Comparison of ENCODE assay signal across 14 cellular contexts in the genomic region with DNA sequence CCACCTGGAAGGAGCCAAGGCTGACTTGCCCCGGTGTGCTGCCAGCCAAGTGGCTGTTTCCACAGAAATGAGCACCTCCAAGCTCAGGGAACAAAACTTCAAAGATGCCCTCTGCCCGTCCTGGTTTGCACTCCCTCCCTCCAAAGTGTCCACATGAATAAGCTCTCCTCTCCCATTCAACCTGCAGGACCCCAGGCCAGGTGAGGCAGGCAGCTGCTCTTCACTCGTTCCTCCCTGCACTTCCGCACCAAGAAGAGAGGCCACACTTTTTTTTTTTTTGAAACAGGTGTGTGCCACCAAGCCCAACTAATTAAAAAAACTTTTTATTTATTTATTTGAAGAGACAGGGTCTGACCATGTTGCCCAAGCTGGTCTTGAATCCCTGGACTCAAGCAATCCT. TPM values are rescaled to one million over a fixed set of nuclear protein-coding genes. Genes with fewer than 3 reads are reported as not detected.
DNase-seq lines count a peak whose midpoint lies in the region; FAIRE-seq and TF ChIP-seq lines count a peak whose summit lies in the region.
"Had no signal": no experiment of that assay in that cellular context is flagged by ENCODE, and none has a peak within 500 bp of the region (broad histone marks: within the 10 kb centered on the region; RNA-seq: fewer than 3 reads in every experiment).

No MANE protein-coding gene starts in this region.

- whole genome bisulfite sequencing in mesenchymal stem cell = 95% methylated on average over 4 of the region's 4 CpGs
- 95% methylated on average over 4 of the region's 4 CpGs for WGBS in suprapubic skin

- no peak for FAIRE-seq in HTR-8/SVneo (lab: Jason Lieb, UNC)

- TF ChIP-seq CTCF in HFFc6 (IDR thresholded peaks at IDR 0.05) (no peak), SU-DHL-6 (IDR thresholded peaks at IDR 0.05; ENCODE audit: insufficient read depth, low read length, poor library complexity, severe bottlenecking) (no peak), suprapubic skin (IDR thresholded peaks at IDR 0.05) (no peak), RWPE1 (conservative IDR thresholded peaks at IDR 0.05; ENCODE audit: low read depth) (no peak)

- H2BK120ac ChIP-seq in mesenchymal stem cell (ENCODE audit: low read depth, low read length) = peak overlapping the region; percentile 46

- POLR2A ChIA-PET in RWPE1 (lab: Yijun Ruan, JAX; ENCODE audit: low non-redundant PET) = interaction anchor here (0.5 kb wide), 1 partner anchor 40 kb away, joined by 5 read pairs; no protein-coding TSS in a partner anchor

- peak overlapping the region; percentile 86 for H3K27ac Mint-ChIP-seq in HFFc6
- H3K27ac Mint-ChIP-seq: stimulated activated naive CD8-positive, alpha-beta T cell treated with anti-CD3 and anti-CD28 coated beads, Interleukin-15, amount 100 ng/mL, for 72 hours; T-cell had no signal

- no peak for TF ChIP-seq POLR2A in suprapubic skin (IDR thresholded peaks at IDR 0.05)

- H3K4me1 ChIP-seq in mesenchymal stem cell (ENCODE audit: control insufficient read depth, insufficient read depth, low read depth, low read length) (peaks cover 32% of the 10 kb centered on the region), suprapubic skin (peaks cover 15% of the 10 kb centered on the region)

- peak overlapping the region; percentile 100 for H2BK12ac ChIP-seq in mesenchymal stem cell (ENCODE audit: low read length in 2 of 2)

- H2AK5ac ChIP-seq in mesenchymal stem cell (ENCODE audit: low read length, severe bottlenecking) = peak overlapping the region; percentile 99

- no peaks in the 10 kb centered on the region for H3F3A ChIP-seq in SU-DHL-6 (ENCODE audit: insufficient read depth)

- CTCF ChIA-PET in RWPE1 (lab: Yijun Ruan, JAX) = interaction anchor here (0.6 to 1.2 kb wide), 2 partner anchors 9 to 38 kb away, joined by 3 to 4 read pairs; no protein-coding TSS in a partner anchor

- H2BK5ac ChIP-seq in mesenchymal stem cell (ENCODE audit: low read depth, low read length, poor library complexity, severe bottlenecking) = peak overlapping the region; percentile 32

- no peak overlapping the region for H3K23ac ChIP-seq in mesenchymal stem cell (ENCODE audit: low read length in 2 of 2)

- no peak for TF ChIP-seq EP300 in suprapubic skin (IDR thresholded peaks at IDR 0.05)

- peak overlapping the region; percentile 78 to 86 for H3K18ac ChIP-seq in mesenchymal stem cell (ENCODE audit: low read depth in 1 of 2, low read length in 2 of 2)

- H3K4me3 Mint-ChIP-seq in HFFc6 = peak overlapping the region; percentile 26; the same call in 1 of the 2 replicates
- H3K4me3 Mint-ChIP-seq: T-cell had no signal

- H3K27me3 ChIP-seq in SU-DHL-6 (ENCODE audit: low read length) (no peaks in the 10 kb centered on the region), mesenchymal stem cell (ENCODE audit: control insufficient read depth in 1 of 2, insufficient read depth in 1 of 2, low read length in 2 of 2) (no peaks in the 10 kb centered on the region), suprapubic skin (no peaks in the 10 kb centered on the region)

- H3K9me3 ChIP-seq in SU-DHL-6 (ENCODE audit: insufficient read depth, low read length) = no peaks in the 10 kb centered on the region
- no peaks in the 10 kb centered on the region for H3K9me3 ChIP-seq in mesenchymal stem cell (ENCODE audit: control insufficient read depth, low read length)
- no peaks in the 10 kb centered on the region for H3K9me3 ChIP-seq in suprapubic skin

- H3K79me1 ChIP-seq in mesenchymal stem cell (replicated peaks; ENCODE audit: low read length, poor library complexity, severe bottlenecking) = no peaks in the 10 kb centered on the region

- H3K4me3 ChIP-seq in SU-DHL-6 (ENCODE audit: insufficient read depth, low read length, poor library complexity, severe bottlenecking) = no peak overlapping the region
- no peak overlapping the region for H3K4me3 ChIP-seq in mesenchymal stem cell (ENCODE audit: insufficient read depth in 1 of 2, low read depth in 1 of 2, low read length in 2 of 2)
- no peak overlapping the region for H3K4me3 ChIP-seq in suprapubic skin

- H3K27ac ChIP-seq in SU-DHL-6 (ENCODE audit: low read depth, low read length) (no peak overlapping the region), mesenchymal stem cell (ENCODE audit: low read length, poor library complexity, severe bottlenecking) (peak overlapping the region; percentile 71), suprapubic skin (peak overlapping the region; percentile 31), RWPE1 (no peak overlapping the region)
- H3K27ac ChIP-seq: VCaP had no signal

- H4K20me1 ChIP-seq in SU-DHL-6 (ENCODE audit: low read depth, low read length) = no peaks in the 10 kb centered on the region

- H3K9me2 ChIP-seq in SU-DHL-6 (replicated peaks; ENCODE audit: insufficient read depth, low read length) = no peaks in the 10 kb centered on the region

- peaks cover 5% of the 10 kb centered on the region; the same call in 1 of the 2 replicates for H3K9me3 Mint-ChIP-seq in HFFc6
- H3K9me3 Mint-ChIP-seq: stimulated activated naive CD8-positive, alpha-beta T cell treated with anti-CD3 and anti-CD28 coated beads, Interleukin-15, amount 100 ng/mL, for 72 hours; T-cell had no signal

- H3K14ac ChIP-seq in mesenchymal stem cell (ENCODE audit: low read length in 2 of 2) = no peak overlapping the region

- H2AFZ ChIP-seq in SU-DHL-6 (ENCODE audit: low read depth, low read length, severe bottlenecking) (no peak overlapping the region), mesenchymal stem cell (ENCODE audit: low read depth, low read length) (no peak overlapping the region)

- H4K91ac ChIP-seq in mesenchymal stem cell (ENCODE audit: low read length) = peak overlapping the region; percentile 80

- H3K36me3 ChIP-seq in SU-DHL-6 (ENCODE audit: low read length) (no peaks in the 10 kb centered on the region), mesenchymal stem cell (ENCODE audit: control insufficient read depth in 1 of 2, insufficient read depth in 2 of 2, low read depth in 1 of 2, low read length in 2 of 2) (no peaks in the 10 kb centered on the region), suprapubic skin (no peaks in the 10 kb centered on the region)

- DNase-seq in HFFc6 (no peak), mesenchymal stem cell (no peak), suprapubic skin (ENCODE audit: low spot score in 2 of 2) (no peak), HTR-8/SVneo (ENCODE audit: insufficient read length, low spot score) (no peak), RWPE1 (ENCODE audit: low spot score) (no peak)
- no peak for DNase-seq in stimulated activated CD4-positive, alpha-beta T cell treated with anti-CD3 and anti-CD28 coated beads, Interleukin-4, amount 100 ng/mL, for 1 hour
- DNase-seq: activated CD8-positive, alpha-beta memory T cell treated with anti-CD3 and anti-CD28 coated beads for 24 hours; DMS53; NCI-H1930; NCI-H510A treated with DMSO at 0.1 percent for 48 hours; stimulated activated naive CD8-positive, alpha-beta T cell treated with anti-CD3 and anti-CD28 coated beads, Interleukin-15, amount 100 ng/mL, for 72 hours had no signal

- H3K4me1 Mint-ChIP-seq in HFFc6 (ENCODE audit: low read depth) = peaks cover 47% of the 10 kb centered on the region

- peaks cover 4% of the 10 kb centered on the region for H3K27me3 Mint-ChIP-seq in HFFc6 (ENCODE audit: insufficient read depth)
- H3K27me3 Mint-ChIP-seq: stimulated activated naive CD8-positive, alpha-beta T cell treated with anti-CD3 and anti-CD28 coated beads, Interleukin-15, amount 100 ng/mL, for 72 hours had no signal

- peak overlapping the region; percentile 25 for H3K4me2 ChIP-seq in SU-DHL-6 (ENCODE audit: low read depth, low read length, poor library complexity, severe bottlenecking)
- H3K4me2 ChIP-seq in mesenchymal stem cell (ENCODE audit: low read length, poor library complexity, severe bottlenecking) = no peak overlapping the region

- no peaks in the 10 kb centered on the region for H3K79me2 ChIP-seq in SU-DHL-6 (ENCODE audit: insufficient read depth, low read length)

- H2BK15ac ChIP-seq in mesenchymal stem cell (ENCODE audit: low read depth, poor library complexity, severe bottlenecking) = peak overlapping the region; percentile 61

- peaks cover 6% of the 10 kb centered on the region for H3K36me3 Mint-ChIP-seq in HFFc6 (ENCODE audit: low read depth)
- H3K36me3 Mint-ChIP-seq: T-cell had no signal

- H4K8ac ChIP-seq in mesenchymal stem cell (ENCODE audit: low read length) = peak overlapping the region; percentile 69

- peak overlapping the region; percentile 6 to 92 for H3K4ac ChIP-seq in mesenchymal stem cell (ENCODE audit: low read depth in 1 of 2, low read length in 2 of 2)

- H3K9ac ChIP-seq in SU-DHL-6 (ENCODE audit: low read length) (no peak overlapping the region), mesenchymal stem cell (ENCODE audit: low read length) (no peak overlapping the region)

RNA-seq across cellular contexts. Expression of a gene that starts 18.5 kb away (rescaled TPM):
- 100 to 1,000 TPM; 517 to 729 (median 548) TPM for total RNA-seq in HFFc6 (2021; fragmentation: NEBNext Ultra II Directional; extraction: Animal tissue kit (Norgen Biotek cat#: 25700))
- polyA plus RNA-seq in mesenchymal stem cell (2013, experiment 1 of 2) = 212 TPM
- 219 TPM for polyA plus RNA-seq in mesenchymal stem cell (2013, experiment 2 of 2)
- total RNA-seq in suprapubic skin = 10 to 100 TPM; 50.1 to 76.3 (median 71.4) TPM

Comparison
In these comparisons a context has a peak if more than half of its experiments do, and no peak if none do; other contexts are left out.
1. H3K27ac ChIP-seq: peak in mesenchymal stem cell (single experiment) and suprapubic skin (single experiment); none in SU-DHL-6 (single experiment) and RWPE1 (single experiment).
2. RNA of a gene that starts 18.5 kb away (total RNA-seq): 517 to 729 TPM in HFFc6; 50.1 to 76.3 TPM in suprapubic skin; every median in the first group is over 4 times any median in the second.